In genomic region chr9:113590389-113590788, GRCh38 we compare ENCODE assay signal across 20 cellular contexts.
"Had no signal": no experiment of that assay in that cellular context is flagged by ENCODE, and none has a peak within 500 bp of the region (broad histone marks: within the 10 kb centered on the region; RNA-seq: fewer than 3 reads in every experiment).

No MANE protein-coding gene starts in this region.

- H3K27me3 ChIP-seq: brain microvascular endothelial cell, foreskin keratinocyte, right atrium auricular region, SJSA1, transverse colon had no signal

- H3K36me3 ChIP-seq: brain microvascular endothelial cell had no signal

- H3K9me3 Mint-ChIP-seq: activated CD4-positive, alpha-beta memory T cell treated with anti-CD3 and anti-CD28 coated beads for 36 hours; memory B cell; naive thymus-derived CD8-positive, alpha-beta T cell had no signal

- DNase-seq: activated CD4-positive, alpha-beta memory T cell treated with anti-CD3 and anti-CD28 coated beads for 36 hours; activated CD4-positive, alpha-beta T cell treated with anti-CD3 and anti-CD28 coated beads for 1 hour; activated effector memory CD4-positive, alpha-beta T cell treated with anti-CD3 and anti-CD28 coated beads, Interleukin-2, amount 50 U/mL, for 16 hours; activated T-cell treated with anti-CD3 and anti-CD28 coated beads, Interleukin-2, amount 50 U/mL, for 48 hours; brain microvascular endothelial cell; effector CD8-positive, alpha-beta T cell; foreskin keratinocyte; left colon; occipital lobe; small intestine; stimulated activated CD4-positive, alpha-beta T cell treated with anti-CD3 and anti-CD28 coated beads, Interleukin-4, amount 100 ng/mL, for 24 hours; stimulated activated naive CD4-positive, alpha-beta T cell treated with Interleukin-2 at 50 U/mL for 16 hours; substantia nigra; T1000; transverse colon had no signal

- H3K4me3 Mint-ChIP-seq: activated CD4-positive, alpha-beta memory T cell treated with anti-CD3 and anti-CD28 coated beads for 36 hours; activated naive CD8-positive, alpha-beta T cell; memory B cell had no signal

- H3K27ac Mint-ChIP-seq: activated naive CD8-positive, alpha-beta T cell; memory B cell had no signal

- H3K4me3 ChIP-seq: right atrium auricular region, SJSA1, transverse colon had no signal

- H3K27ac ChIP-seq: brain microvascular endothelial cell, foreskin keratinocyte, SJSA1 had no signal

- H3K36me3 Mint-ChIP-seq: activated naive CD8-positive, alpha-beta T cell had no signal

- H3K27me3 Mint-ChIP-seq: activated CD4-positive, alpha-beta memory T cell treated with anti-CD3 and anti-CD28 coated beads for 36 hours; activated naive CD8-positive, alpha-beta T cell; memory B cell; naive thymus-derived CD8-positive, alpha-beta T cell had no signal

- H3K9me3 ChIP-seq: right atrium auricular region, SJSA1, transverse colon had no signal

- ATAC-seq: foreskin keratinocyte had no signal
